ENCODE assay signal across 16 cellular contexts in genomic region chr1:58391056-58391455, GRCh38.
DNase-seq lines count a peak whose midpoint lies in the region; ATAC-seq and TF ChIP-seq lines count a peak whose summit lies in the region.
"Had no signal": no experiment of that assay in that cellular context is flagged by ENCODE, and none has a peak within 500 bp of the region (broad histone marks: within the 10 kb centered on the region; RNA-seq: fewer than 3 reads in every experiment).

No MANE protein-coding gene starts in this region.

- H3K27ac ChIP-seq in BLaER1, result no peak overlapping the region
- H3K27ac ChIP-seq: dorsolateral prefrontal cortex had no signal

- CTCF ChIA-PET in activated B cell treated with CpG ODN at 0.5 μM for 24 hours (lab: Charles Lee), result no interaction called here

- H3K4me1 Mint-ChIP-seq in activated B cell treated with CpG ODN at 0.5 μM for 24 hours, result no peaks in the 10 kb centered on the region
- H3K4me1 Mint-ChIP-seq: activated CD4-positive, alpha-beta T cell treated with anti-CD3 and anti-CD28 coated beads, Interleukin-2, amount 10 ng/mL, durations not matched to agents 7 days and 5 days had no signal

- H4K20me1 ChIP-seq in BLaER1, result no peaks in the 10 kb centered on the region

- DNase-seq in Kasumi-1 (lab: John Stamatoyannopoulos, UW) (peak; percentile 81 to 83), activated B cell treated with CpG ODN at 0.5 μM for 24 hours (no peak), left kidney (ENCODE audit: low read depth, low spot score) (peak; percentile 5), NCI-H146 treated with DMSO at 0.1 percent for 48 hours (lab: John Stamatoyannopoulos, UW; ENCODE audit: unreplicated experiment) (no peak), A172 (ENCODE audit: low spot score) (no peak)
- DNase-seq: activated CD4-positive, alpha-beta T cell treated with anti-CD3 and anti-CD28 coated beads, Interleukin-2, amount 10 ng/mL, durations not matched to agents 7 days and 5 days; activated naive CD4-positive, alpha-beta T cell treated with anti-CD3 and anti-CD28 coated beads, Interleukin-2, amount 50 U/mL, for 16 hours; NCI-H2081; NCI-H748 treated with DMSO at 0.1 percent for 48 hours; small intestine; stimulated activated naive CD4-positive, alpha-beta T cell had no signal

- H3K4me2 ChIP-seq in BLaER1, result peak overlapping the region; percentile 44

- H3K27me3 Mint-ChIP-seq in activated B cell treated with CpG ODN at 0.5 μM for 24 hours, result no peaks in the 10 kb centered on the region
- H3K27me3 Mint-ChIP-seq: activated CD4-positive, alpha-beta T cell treated with anti-CD3 and anti-CD28 coated beads, Interleukin-2, amount 10 ng/mL, durations not matched to agents 7 days and 5 days; brain had no signal

- H3K4me3 Mint-ChIP-seq in activated B cell treated with CpG ODN at 0.5 μM for 24 hours, result no peak overlapping the region
- H3K4me3 Mint-ChIP-seq: activated CD4-positive, alpha-beta T cell treated with anti-CD3 and anti-CD28 coated beads, Interleukin-2, amount 10 ng/mL, durations not matched to agents 7 days and 5 days; brain had no signal

- POLR2A ChIA-PET in activated B cell treated with CpG ODN at 0.5 μM for 24 hours (lab: Charles Lee), result interaction anchor here (0.9 to 1.3 kb wide), 3 partner anchors 42 to 156 kb away, joined by 3 to 4 read pairs (median 4); partner anchors contain the start of gene OMA1

- H3K4me1 ChIP-seq in BLaER1, result peaks cover 29% of the 10 kb centered on the region

- H3K36me3 Mint-ChIP-seq in activated B cell treated with CpG ODN at 0.5 μM for 24 hours (ENCODE audit: low read depth), result peaks cover 4% of the 10 kb centered on the region
- H3K36me3 Mint-ChIP-seq: brain had no signal

- H3K9me3 ChIP-seq in BLaER1, result no peaks in the 10 kb centered on the region

- H3K27me3 ChIP-seq in BLaER1, result no peaks in the 10 kb centered on the region
- H3K27me3 ChIP-seq: dorsolateral prefrontal cortex had no signal

- H3K27ac Mint-ChIP-seq in activated B cell treated with CpG ODN at 0.5 μM for 24 hours, result no peak overlapping the region
- H3K27ac Mint-ChIP-seq: activated CD4-positive, alpha-beta T cell treated with anti-CD3 and anti-CD28 coated beads, Interleukin-2, amount 10 ng/mL, durations not matched to agents 7 days and 5 days; brain had no signal

- no peaks in the 10 kb centered on the region for H3K9me3 Mint-ChIP-seq in activated B cell treated with CpG ODN at 0.5 μM for 24 hours
- H3K9me3 Mint-ChIP-seq: activated CD4-positive, alpha-beta T cell treated with anti-CD3 and anti-CD28 coated beads, Interleukin-2, amount 10 ng/mL, durations not matched to agents 7 days and 5 days; brain had no signal

- intact Hi-C loops in activated B cell treated with CpG ODN at 0.5 μM for 24 hours (cut with micrococcal nuclease), result loop anchor here (5.0 kb wide), 2 partner anchors 311 to 881 kb away; partner anchors contain the start of gene MYSM1

- ATAC-seq in activated B cell treated with CpG ODN at 0.5 μM for 24 hours (ENCODE audit: low read depth) (peak; percentile 16), GM21515 (IDR thresholded peaks at IDR 0.05; ENCODE audit: unreplicated experiment) (no peak), HG03439 (IDR thresholded peaks at IDR 0.05; ENCODE audit: unreplicated experiment) (no peak)

- no peaks in the 10 kb centered on the region for H3K36me3 ChIP-seq in BLaER1

- H3K9ac ChIP-seq in BLaER1, result no peak overlapping the region

- no peak overlapping the region for H3K4me3 ChIP-seq in BLaER1
- H3K4me3 ChIP-seq: dorsolateral prefrontal cortex had no signal

- no peak for TF ChIP-seq CTCF in activated B cell treated with CpG ODN at 0.5 μM for 24 hours (IDR thresholded peaks at IDR 0.05)

Comparison
In these comparisons a context has a peak if more than half of its experiments do, and no peak if none do; other contexts are left out.
1. DNase-seq: peak in Kasumi-1 (2 of 2) and left kidney (single experiment); none in activated B cell treated with CpG ODN at 0.5 μM for 24 hours (single experiment), NCI-H146 treated with DMSO at 0.1 percent for 48 hours (single experiment) and A172 (single experiment).